In genomic region chr1:160768295-160768657, GRCh38 we compare ENCODE assay signal across 8 cellular contexts. TPM values are rescaled to one million over a fixed set of nuclear protein-coding genes. Genes with fewer than 3 reads are reported as not detected.
DNase-seq lines count a peak whose midpoint lies in the region; ATAC-seq, FAIRE-seq and TF ChIP-seq lines count a peak whose summit lies in the region.

No MANE protein-coding gene starts in this region.

- no peak overlapping the region for H2BK5ac ChIP-seq in H1 (ENCODE audit: low read depth, low read length)

- no peak overlapping the region for H4K91ac ChIP-seq in H1 (replicated peaks; ENCODE audit: insufficient read length, low read length)

- H2BK20ac ChIP-seq in H1 (ENCODE audit: low read length): no peak overlapping the region

- no peak overlapping the region for H4K5ac ChIP-seq in H1 (ENCODE audit: insufficient read length, low read depth, low read length)

- peak; percentile 81 for ATAC-seq in GM21529 (IDR thresholded peaks at IDR 0.05; ENCODE audit: unreplicated experiment)

- no peaks in the 10 kb centered on the region for H3K9me2 ChIP-seq in Karpas-422 (replicated peaks; ENCODE audit: insufficient read depth, low read length)

- TF ChIP-seq POLR2A in H1 (IDR thresholded peaks at IDR 0.05; ENCODE audit: control extremely low read depth in 1 of 2, low read depth in 2 of 2, low read length in 2 of 2): no peak

- H3K79me1 ChIP-seq in H1 (ENCODE audit: low read depth, low read length): no peaks in the 10 kb centered on the region

- H3K4me3 ChIP-seq in Karpas-422 (ENCODE audit: low read length) (peak overlapping the region; percentile 63), H1 (ENCODE audit: extremely low read depth in 1 of 4, insufficient read depth in 2 of 4, low read depth in 3 of 4, low read length in 4 of 4) (no peak overlapping the region), retinal pigment epithelial cell (ENCODE audit: low read length) (no peak overlapping the region)

- H3K14ac ChIP-seq in H1 (ENCODE audit: insufficient read length): no peak overlapping the region

- CTCF ChIA-PET in H1 (lab: Charles Lee; ENCODE audit: partially characterized antibody): interaction anchor here (0.6 to 11.9 kb wide), 31 partner anchors 9 to 371 kb away, joined by 3 to 141 read pairs (median 4); partner anchors contain the start of gene ITLN2

- H3K79me2 ChIP-seq in Karpas-422 (ENCODE audit: low read length) (no peaks in the 10 kb centered on the region), H1 (ENCODE audit: control insufficient read depth in 1 of 2, insufficient read depth in 2 of 2, low read length in 2 of 2) (no peaks in the 10 kb centered on the region)

- peak; percentile 32 for DNase-seq in ELR (ENCODE audit: low read depth)
- DNase-seq in Karpas-422: peak; percentile 89
- DNase-seq in activated CD4-positive, alpha-beta T cell treated with anti-CD3 and anti-CD28 coated beads for 48 hours: peak; percentile 90
- DNase-seq in H1 (ENCODE audit: low read depth in 1 of 2, low spot score in 2 of 2): peak in 1 of 2 experiments; percentile 60
- DNase-seq in retinal pigment epithelial cell (ENCODE audit: low read depth): no peak
- no peak for DNase-seq in D341Med (ENCODE audit: low spot score)
- DNase-seq in DMS153 (lab: John Stamatoyannopoulos, UW): no peak

- H3K36me3 ChIP-seq in Karpas-422 (ENCODE audit: insufficient read depth, low read length) (no peaks in the 10 kb centered on the region), H1 (ENCODE audit: control insufficient read depth in 2 of 4, insufficient read depth in 4 of 4, low read length in 3 of 4) (no peaks in the 10 kb centered on the region)

- H2AK5ac ChIP-seq in H1 (ENCODE audit: low read depth, low read length): no peak overlapping the region

- no peak overlapping the region for H3K18ac ChIP-seq in H1 (ENCODE audit: extremely low read depth, low read length)

- H3K23me2 ChIP-seq in H1 (ENCODE audit: low read depth, low read length): no peaks in the 10 kb centered on the region

- no peak overlapping the region for H2BK120ac ChIP-seq in H1 (replicated peaks; ENCODE audit: low read depth, low read length)

- no peak for TF ChIP-seq EP300 in H1 (IDR thresholded peaks at IDR 0.05; ENCODE audit: borderline replicate concordance in 1 of 2, low read depth in 2 of 2, low read length in 2 of 2)

- TF ChIP-seq CTCF in H1 (IDR thresholded peaks at IDR 0.05; ENCODE audit: control extremely low read depth in 1 of 3, insufficient read depth in 1 of 3, low read depth in 1 of 3, low read length in 3 of 3) (peak; percentile 82 to 89 (median 85)), retinal pigment epithelial cell (conservative IDR thresholded peaks at IDR 0.05; ENCODE audit: low read depth, low read length) (peak; percentile 44)

- H3K4me2 ChIP-seq in Karpas-422 (ENCODE audit: low read depth, low read length, poor library complexity, severe bottlenecking) (peak overlapping the region; percentile 76), H1 (ENCODE audit: insufficient read depth in 1 of 2, low read depth in 2 of 2, low read length in 2 of 2) (no peak overlapping the region)

- H2AFZ ChIP-seq in Karpas-422 (ENCODE audit: low read length) (peak overlapping the region; percentile 82), H1 (ENCODE audit: low read length) (peak overlapping the region; percentile 94)

- peak overlapping the region; percentile 65 for H3K9ac ChIP-seq in Karpas-422 (ENCODE audit: low read length)
- H3K9ac ChIP-seq in H1 (replicated peaks in 1 of 4; ENCODE audit: extremely low read depth in 1 of 4, low read depth in 3 of 4, low read length in 3 of 4): no peak overlapping the region

- no peaks in the 10 kb centered on the region for H4K20me1 ChIP-seq in Karpas-422 (ENCODE audit: insufficient read depth, low read depth, low read length)
- no peaks in the 10 kb centered on the region for H4K20me1 ChIP-seq in H1 (replicated peaks in 1 of 2; ENCODE audit: control insufficient read depth in 1 of 2, insufficient read depth in 2 of 2, low read length in 2 of 2)

- no peak overlapping the region for H3K23ac ChIP-seq in H1 (ENCODE audit: insufficient read length)

- no peak overlapping the region for H4K8ac ChIP-seq in H1 (ENCODE audit: extremely low read depth, insufficient read depth, low read length)

- peak; percentile 78 to 81 for TF ChIP-seq RAD21 in H1 (IDR thresholded peaks at IDR 0.05 in 1 of 2, conservative IDR thresholded peaks at IDR 0.05 in 1 of 2; ENCODE audit: low read depth in 2 of 2, low read length in 2 of 2)

- H3K27ac ChIP-seq in Karpas-422 (ENCODE audit: low read length): no peak overlapping the region
- no peak overlapping the region for H3K27ac ChIP-seq in H1 (ENCODE audit: low read depth, low read length)

- POLR2A ChIA-PET in H1 (lab: Charles Lee; ENCODE audit: partially characterized antibody): interaction anchor here (1.0 kb wide), 1 partner anchor 20 kb away, joined by 3 read pairs; no protein-coding TSS in a partner anchor

- peaks cover 12% of the 10 kb centered on the region for H3K4me1 ChIP-seq in Karpas-422 (ENCODE audit: low read length)
- H3K4me1 ChIP-seq in H1 (replicated peaks in 1 of 4; ENCODE audit: control insufficient read depth in 3 of 4, insufficient read depth in 4 of 4, low read length in 3 of 4): no peaks in the 10 kb centered on the region

- H2BK15ac ChIP-seq in H1 (ENCODE audit: low read length): peak overlapping the region; percentile 20; the same call in 1 of the 2 replicates

- H3K27me3 ChIP-seq in Karpas-422 (ENCODE audit: low read length) (no peaks in the 10 kb centered on the region), H1 (replicated peaks in 1 of 4; ENCODE audit: control insufficient read depth in 3 of 4, extremely low read depth in 1 of 4, insufficient read depth in 3 of 4, low read length in 3 of 4) (no peaks in the 10 kb centered on the region)

- peak; percentile 93 for FAIRE-seq in H1 (lab: Jason Lieb, UNC)

- no peak overlapping the region for H3K56ac ChIP-seq in H1 (replicated peaks; ENCODE audit: insufficient read length, low read depth, low read length)

- no peak overlapping the region for H2BK12ac ChIP-seq in H1 (ENCODE audit: low read depth, low read length)

- no peaks in the 10 kb centered on the region for H3K9me3 ChIP-seq in Karpas-422 (ENCODE audit: low read length)
- no peaks in the 10 kb centered on the region for H3K9me3 ChIP-seq in H1 (ENCODE audit: insufficient read depth in 2 of 2, low read depth in 1 of 2, low read length in 1 of 2)

- H3K4ac ChIP-seq in H1 (replicated peaks; ENCODE audit: insufficient read length, low read depth, low read length): no peak overlapping the region

TF ChIP-seq in H1, 55 proteins besides CTCF, POLR2A, EP300 and RAD21:
- TF ChIP-seq BACH1 (IDR thresholded peaks at IDR 0.05; ENCODE audit: low read length): no peak
- TF ChIP-seq YY1 (IDR thresholded peaks at IDR 0.05; ENCODE audit: low read depth, low read length): peak; percentile 87

RNA-seq across cellular contexts. Expression of gene LY9, which starts 27.7 kb away (rescaled TPM):
- total RNA-seq in Karpas-422 (2014; rRNA removed; shearing (Covaris generic); ENCODE audit: low replicate concordance): 1.6 and 1.7 TPM in 2 replicates
- total RNA-seq in H1 (2021; fragmentation: NEBNext Ultra II Directional; extraction: Animal tissue kit (Norgen Biotek cat#: 25700)): not detected in 2 replicates
- not detected in 2 replicates for polyA plus RNA-seq in H1 (2011; rRNA removed)
- polyA plus RNA-seq in H1 (2011; cell fraction: cytosol; rRNA removed): not detected
- polyA plus RNA-seq in H1 (2011; cell fraction: nucleus; rRNA removed): not detected
- polyA plus RNA-seq in H1 (2012, experiment 1 of 2): not detected in 4 replicates
- polyA plus RNA-seq in H1 (2012, experiment 2 of 2): not detected
- polyA plus RNA-seq in H1 (2013, experiment 1 of 2): not detected
- polyA plus RNA-seq in H1 (2013, experiment 2 of 2): not detected
- polyA minus RNA-seq in H1 (2011; rRNA and poly(A)+ RNA removed): not detected in 2 replicates
- polyA minus RNA-seq in H1 (2011; cell fraction: cytosol; rRNA and poly(A)+ RNA removed): not detected
- not detected for polyA minus RNA-seq in H1 (2011; cell fraction: nucleus; rRNA and poly(A)+ RNA removed)

RNA-seq across cellular contexts. Expression of gene SLAMF7, which starts 29.2 kb away (rescaled TPM):
- total RNA-seq in Karpas-422 (2014; rRNA removed; shearing (Covaris generic); ENCODE audit: low replicate concordance): 0.15 and 0.76 TPM in 2 replicates
- total RNA-seq in H1 (2021; fragmentation: NEBNext Ultra II Directional; extraction: Animal tissue kit (Norgen Biotek cat#: 25700)): not detected in 2 replicates
- not detected in 2 replicates for polyA plus RNA-seq in H1 (2011; rRNA removed)
- not detected for polyA plus RNA-seq in H1 (2011; cell fraction: cytosol; rRNA removed)
- polyA plus RNA-seq in H1 (2011; cell fraction: nucleus; rRNA removed): not detected
- not detected in 4 replicates for polyA plus RNA-seq in H1 (2012, experiment 1 of 2)
- not detected for polyA plus RNA-seq in H1 (2012, experiment 2 of 2)
- polyA plus RNA-seq in H1 (2013, experiment 1 of 2): not detected
- 0.02 TPM for polyA plus RNA-seq in H1 (2013, experiment 2 of 2)
- polyA minus RNA-seq in H1 (2011; rRNA and poly(A)+ RNA removed): not detected in 2 replicates
- not detected for polyA minus RNA-seq in H1 (2011; cell fraction: cytosol; rRNA and poly(A)+ RNA removed)
- not detected for polyA minus RNA-seq in H1 (2011; cell fraction: nucleus; rRNA and poly(A)+ RNA removed)

RNA-seq across cellular contexts. Expression of gene CD48, which starts 56.7 kb away (rescaled TPM):
- total RNA-seq in Karpas-422 (2014; rRNA removed; shearing (Covaris generic); ENCODE audit: low replicate concordance): 26.9 and 56.3 TPM in 2 replicates
- total RNA-seq in H1 (2021; fragmentation: NEBNext Ultra II Directional; extraction: Animal tissue kit (Norgen Biotek cat#: 25700)): not detected in 2 replicates
- polyA plus RNA-seq in H1 (2011; rRNA removed): 0.08 TPM in 1 of 2 replicates, not detected in the other
- 0.05 TPM for polyA plus RNA-seq in H1 (2011; cell fraction: cytosol; rRNA removed)
- not detected for polyA plus RNA-seq in H1 (2011; cell fraction: nucleus; rRNA removed)
- 0.11 to 0.46 TPM (median 0.28 TPM) in 4 replicates for polyA plus RNA-seq in H1 (2012, experiment 1 of 2)
- polyA plus RNA-seq in H1 (2012, experiment 2 of 2): not detected
- not detected for polyA plus RNA-seq in H1 (2013, experiment 1 of 2)
- polyA plus RNA-seq in H1 (2013, experiment 2 of 2): not detected
- polyA minus RNA-seq in H1 (2011; rRNA and poly(A)+ RNA removed): not detected in 2 replicates
- not detected for polyA minus RNA-seq in H1 (2011; cell fraction: cytosol; rRNA and poly(A)+ RNA removed)
- polyA minus RNA-seq in H1 (2011; cell fraction: nucleus; rRNA and poly(A)+ RNA removed): not detected

Comparison
In these comparisons a context has a peak if more than half of its experiments do, and no peak if none do; other contexts are left out.
1. DNase-seq: peak in ELR (single experiment), Karpas-422 (single experiment) and activated CD4-positive, alpha-beta T cell treated with anti-CD3 and anti-CD28 coated beads for 48 hours (single experiment); none in retinal pigment epithelial cell (single experiment), D341Med (single experiment) and DMS153 (single experiment).
2. RNA of gene CD48, which starts 56.7 kb away (total RNA-seq): 26.9 to 56.3 TPM in Karpas-422; not detected in H1; every median in the first group is over 10 times any median in the second.